Comparison of ENCODE assay signal across 15 cellular contexts in genomic region chr3:123367467-123368154, GRCh38.
"Had no signal": no experiment of that assay in that cellular context is flagged by ENCODE, and none has a peak within 500 bp of the region (broad histone marks: within the 10 kb centered on the region; RNA-seq: fewer than 3 reads in every experiment).

No MANE protein-coding gene starts in this region.

- DNase-seq: activated B cell treated with CpG ODN at 0.5 μM for 24 hours; activated CD4-positive, alpha-beta memory T cell treated with anti-CD3 and anti-CD28 coated beads, Interleukin-2, amount 10 ng/mL, durations not matched to agents 7 days and 5 days; activated CD4-positive, alpha-beta T cell treated with anti-CD3 and anti-CD28 coated beads for 4 hours; activated CD8-positive, alpha-beta memory T cell treated with anti-CD3 and anti-CD28 coated beads, Interleukin-2, amount 10 ng/mL, durations not matched to agents 7 days and 5 days; foreskin fibroblast; retina; stimulated activated CD4-positive, alpha-beta T cell treated with anti-CD3 and anti-CD28 coated beads, Interleukin-15, amount 100 ng/mL, for 24 hours; stimulated activated CD4-positive, alpha-beta T cell treated with anti-CD3 and anti-CD28 coated beads, Interleukin-4, amount 100 ng/mL, for 1 hour; T-helper 1 cell; T-helper 9 cell had no signal

- H2AFZ ChIP-seq: neural progenitor cell had no signal

- H3K4me1 ChIP-seq: left lung, neural progenitor cell had no signal

- H3K4me2 ChIP-seq: neural progenitor cell had no signal

- H3K36me3 ChIP-seq: cardiac muscle cell, left lung, neural progenitor cell, ovary had no signal

- H3K9me3 ChIP-seq: left lung, ovary had no signal

- ATAC-seq: activated CD8-positive, alpha-beta memory T cell treated with anti-CD3 and anti-CD28 coated beads, Interleukin-2, amount 10 ng/mL, durations not matched to agents 7 days and 5 days; left lung had no signal

- H3K4me3 ChIP-seq: cardiac muscle cell, dorsolateral prefrontal cortex, left lung, neural progenitor cell, ovary had no signal

- H3K9ac ChIP-seq: neural progenitor cell had no signal

- H3K27me3 ChIP-seq: cardiac muscle cell, dorsolateral prefrontal cortex, left lung, neural progenitor cell, ovary had no signal

- H3K27ac ChIP-seq: cardiac muscle cell, left lung, neural progenitor cell, ovary had no signal
